In the genomic region with DNA sequence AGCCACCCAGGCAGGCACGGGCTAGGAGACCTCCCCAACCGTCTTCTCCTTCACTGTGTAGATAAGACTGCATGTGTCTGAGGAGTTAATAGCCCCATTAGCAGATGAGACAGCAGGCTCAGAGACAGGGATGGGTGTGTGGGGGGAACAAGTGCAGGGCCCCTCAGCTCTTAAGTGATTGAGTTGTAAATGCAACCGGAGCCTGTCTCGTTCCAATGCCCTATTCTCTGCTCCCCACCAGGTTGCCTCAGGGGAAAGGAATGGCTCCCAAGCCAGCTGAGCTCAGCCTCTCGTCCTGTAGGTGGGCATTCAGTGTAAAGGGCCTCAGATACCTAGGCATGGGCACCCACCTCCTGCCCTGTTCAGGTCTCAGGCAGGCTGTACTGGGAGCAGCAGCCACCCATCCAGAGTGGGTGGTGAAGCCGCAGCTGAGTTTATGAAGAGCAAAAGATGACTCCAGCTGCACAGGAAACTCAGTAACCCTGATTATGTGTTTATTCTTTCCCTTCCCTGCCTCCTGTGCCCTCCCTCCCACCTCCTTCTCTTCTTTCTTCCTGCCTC, we compare ENCODE assay signal across 29 cellular contexts.
DNase-seq lines count a peak whose midpoint lies in the region; ATAC-seq and TF ChIP-seq lines count a peak whose summit lies in the region.
"Had no signal": no experiment of that assay in that cellular context is flagged by ENCODE, and none has a peak within 500 bp of the region (broad histone marks: within the 10 kb centered on the region; RNA-seq: fewer than 3 reads in every experiment).

No MANE protein-coding gene starts in this region.

- CTCF ChIA-PET in PC-9 (lab: Charles Lee), result no interaction called here

- no peak overlapping the region for H3K27ac ChIP-seq in PC-9
- H3K27ac ChIP-seq: esophagus muscularis mucosa, thoracic aorta had no signal

- H3K4me1 ChIP-seq in PC-9 (replicated peaks; ENCODE audit: insufficient read depth), result no peaks in the 10 kb centered on the region
- H3K4me1 ChIP-seq: Caco-2, esophagus muscularis mucosa had no signal

- no peaks in the 10 kb centered on the region for H3K9me3 ChIP-seq in PC-9 (ENCODE audit: insufficient read depth, low read depth)
- H3K9me3 ChIP-seq: Caco-2, esophagus muscularis mucosa, thoracic aorta had no signal

- H3F3A ChIP-seq in PC-9 (ENCODE audit: insufficient read depth, low read depth), result no peaks in the 10 kb centered on the region

- H2AFZ ChIP-seq in PC-9, result no peak overlapping the region

- no peaks in the 10 kb centered on the region for H3K9me2 ChIP-seq in PC-9 (ENCODE audit: insufficient read depth)

- BruUV-seq in PC-9 (replicated peaks; lab: Mats Ljungman, UMichigan), result no TSS peak

- no peaks in the 10 kb centered on the region for H4K20me1 ChIP-seq in PC-9 (ENCODE audit: insufficient read depth)

- DNase-seq in NCI-H2171 treated with DMSO at 0.1 percent for 48 hours (lab: John Stamatoyannopoulos, UW) (peak; percentile 11), NCI-H2171 (lab: John Stamatoyannopoulos, UW) (no peak), NCI-H69 (lab: John Stamatoyannopoulos, UW) (peak; percentile 65), erythroblast (lab: John Stamatoyannopoulos, UW) (peak; percentile 3 to 59), sciatic nerve (ENCODE audit: low spot score) (peak; percentile 25), PC-9 (no peak)
- no peak for DNase-seq in activated T-cell treated with anti-CD3 and anti-CD28 coated beads, Interleukin-2, amount 50 U/mL, for 1 hour
- DNase-seq: 8988T; activated CD4-positive, alpha-beta T cell treated with anti-CD3 and anti-CD28 coated beads for 48 hours; activated naive CD8-positive, alpha-beta T cell treated with anti-CD3 and anti-CD28 coated beads, Interleukin-2, amount 50 U/mL, for 24 hours; activated T-cell treated with anti-CD3 and anti-CD28 coated beads, Interleukin-2, amount 50 U/mL, for 4 hours; Caco-2; dermis blood vessel endothelial cell; endodermal cell; foreskin fibroblast; GF-D8; kidney; midbrain; naive thymus-derived CD4-positive, alpha-beta T cell; NCI-H1694; NCI-H524 treated with DMSO at 0.1 percent for 48 hours; retina; stimulated activated CD4-positive, alpha-beta T cell treated with anti-CD3 and anti-CD28 coated beads, Interleukin-1b, Interleukin-23, amount 100 ng/mL, for 48 hours; stimulated activated naive CD8-positive, alpha-beta T cell treated with anti-CD3 and anti-CD28 coated beads, Interleukin-15, Interleukin-2, amounts not matched to agents 100 U/mL and 50 U/mL, for 24 hours; SW 1271 had no signal

- TF ChIP-seq POLR2A in erythroblast (IDR thresholded peaks at IDR 0.05; ENCODE audit: low read length), result no peak

- POLR2A ChIA-PET in PC-9 (lab: Charles Lee; ENCODE audit: unreplicated experiment), result no interaction called here

- no peaks in the 10 kb centered on the region for H3K27me3 ChIP-seq in PC-9 (ENCODE audit: insufficient read depth, low read depth)
- H3K27me3 ChIP-seq: esophagus muscularis mucosa had no signal

- intact Hi-C loops in sciatic nerve (cut with DNase I) (no loop called here), PC-9 (cut with micrococcal nuclease; ENCODE audit: unreplicated experiment) (no loop called here)

- no peaks in the 10 kb centered on the region for H3K36me3 ChIP-seq in PC-9 (ENCODE audit: low read depth)
- H3K36me3 ChIP-seq: esophagus muscularis mucosa, thoracic aorta had no signal

- no peak for TF ChIP-seq CTCF in PC-9 (conservative IDR thresholded peaks at IDR 0.05)

- H3K4me2 ChIP-seq in PC-9, result no peak overlapping the region
- H3K4me2 ChIP-seq: smooth muscle cell had no signal

- no peaks in the 10 kb centered on the region for H3K79me2 ChIP-seq in PC-9 (ENCODE audit: low read depth)

- no peak for ATAC-seq in sciatic nerve
- no peak for ATAC-seq in GM21423 (IDR thresholded peaks at IDR 0.05; ENCODE audit: unreplicated experiment)
- ATAC-seq: activated naive CD8-positive, alpha-beta T cell treated with anti-CD3 and anti-CD28 coated beads, Interleukin-2, amount 50 U/mL, for 24 hours; activated T-cell treated with anti-CD3 and anti-CD28 coated beads, Interleukin-2, amount 50 U/mL, for 4 hours; naive thymus-derived CD4-positive, alpha-beta T cell; stimulated activated naive CD8-positive, alpha-beta T cell treated with anti-CD3 and anti-CD28 coated beads, Interleukin-15, Interleukin-2, amounts not matched to agents 100 U/mL and 50 U/mL, for 24 hours had no signal

- no peak overlapping the region for H3K4me3 ChIP-seq in PC-9
- H3K4me3 ChIP-seq: esophagus muscularis mucosa, smooth muscle cell, thoracic aorta had no signal

Comparison
In these comparisons a context has a peak if more than half of its experiments do, and no peak if none do; other contexts are left out.
1. DNase-seq: peak in NCI-H2171 treated with DMSO at 0.1 percent for 48 hours (single experiment), NCI-H69 (single experiment), erythroblast (2 of 2) and sciatic nerve (single experiment); none in NCI-H2171 (single experiment), activated T-cell treated with anti-CD3 and anti-CD28 coated beads, Interleukin-2, amount 50 U/mL, for 1 hour (single experiment) and PC-9 (0 of 2).